8 cellular contexts compared by ENCODE assay signal in the genomic region with DNA sequence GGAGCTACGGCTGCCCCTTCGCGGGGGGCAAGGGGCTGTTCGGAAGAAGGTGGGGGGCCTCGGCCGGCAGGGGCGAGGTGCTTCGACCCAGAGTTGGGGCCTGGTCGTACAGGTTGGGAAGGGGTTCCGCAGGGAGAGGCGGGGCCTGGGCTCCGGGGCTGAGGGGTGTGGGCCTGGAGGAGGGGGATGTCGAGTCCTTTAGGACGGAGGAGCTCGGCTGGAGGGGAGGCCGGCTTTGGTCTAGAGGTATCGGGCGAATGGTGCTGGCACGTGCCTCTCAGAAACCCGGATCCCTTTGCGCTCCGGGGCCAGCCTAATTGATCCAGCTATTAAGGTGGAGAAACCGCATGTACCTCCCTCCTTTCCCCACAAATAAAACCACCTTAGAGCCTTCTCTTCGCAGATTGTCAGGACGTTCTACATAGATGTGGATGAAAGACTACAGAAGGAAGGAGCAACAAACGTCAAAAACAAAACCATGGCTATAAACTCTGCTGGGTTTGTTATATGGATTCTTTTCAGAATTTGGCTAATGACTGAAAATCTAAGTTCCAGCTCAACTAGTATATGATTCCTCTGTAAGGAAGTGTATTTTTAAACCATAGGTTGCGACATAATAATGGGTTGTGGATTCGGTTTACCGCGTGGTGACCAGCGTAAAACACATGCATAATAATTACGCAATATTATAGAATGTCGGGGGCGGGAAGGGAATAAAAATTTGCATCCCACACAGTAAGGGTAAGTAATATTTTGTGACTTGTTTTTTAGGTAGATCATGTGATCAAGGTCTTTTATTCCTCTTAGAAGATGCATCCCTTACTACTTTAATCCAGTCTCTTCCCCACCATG. TPM values are rescaled to one million over a fixed set of nuclear protein-coding genes. Genes with fewer than 3 reads are reported as not detected.
DNase-seq lines count a peak whose midpoint lies in the region; ATAC-seq, FAIRE-seq and TF ChIP-seq lines count a peak whose summit lies in the region.

No MANE protein-coding gene starts in this region.

- H3K9ac ChIP-seq in stomach smooth muscle (ENCODE audit: low read length in 2 of 2) = peak overlapping the region; percentile 63 to 72

- intact Hi-C loops in left colon (cut with DNase I, micrococcal nuclease) = loop anchor here in 1 of 2 donors (5.0 kb wide), 1 partner anchor 122 kb away; a partner anchor contains a TSS

- peak overlapping the region; percentile 75 to 81 for H3K4me3 ChIP-seq in stomach smooth muscle (ENCODE audit: low read length in 2 of 2)

- no peak for FAIRE-seq in D721Med (lab: Jason Lieb, UNC)

- no peaks in the 10 kb centered on the region for H3K27me3 ChIP-seq in stomach smooth muscle (ENCODE audit: control insufficient read depth in 1 of 2, insufficient read depth in 2 of 2, low read length in 2 of 2)

- TF ChIP-seq CTCF in D721Med (IDR thresholded peaks at IDR 0.05; ENCODE audit: insufficient read depth, missing control alignments) = no peak

- peak; percentile 55 for DNase-seq in D721Med (ENCODE audit: insufficient read length, low spot score)
- DNase-seq in OCI-M1 (lab: John Stamatoyannopoulos, UW) = peak; percentile 72
- DNase-seq in caudate nucleus (lab: John Stamatoyannopoulos, UW) = peak in 30 of 61 donors; percentile 35 to 82 (median 58)
- DNase-seq in left colon = peak in 1 of 2 donors; percentile 67
- no peak for DNase-seq in kidney glomerular epithelial cell (lab: John Stamatoyannopoulos, UW)

- ATAC-seq in GM19351 (IDR thresholded peaks at IDR 0.05; ENCODE audit: unreplicated experiment) (peak; percentile 21), HG03378 (IDR thresholded peaks at IDR 0.05; ENCODE audit: unreplicated experiment) (peak; percentile 15), left colon (peak; percentile 24)

- H3K27ac ChIP-seq in caudate nucleus (ENCODE audit: low read depth, low read length) = peak overlapping the region; percentile 69
- peak overlapping the region; percentile 12 for H3K27ac ChIP-seq in stomach smooth muscle (ENCODE audit: low read length)

- H3K36me3 ChIP-seq in stomach smooth muscle (ENCODE audit: control insufficient read depth in 2 of 2, insufficient read depth in 2 of 2, low read length in 2 of 2) = no peaks in the 10 kb centered on the region

- peaks cover 9% of the 10 kb centered on the region for H3K4me1 ChIP-seq in stomach smooth muscle (ENCODE audit: control insufficient read depth, insufficient read depth, low read length)

- no peaks in the 10 kb centered on the region for H3K9me3 ChIP-seq in stomach smooth muscle (ENCODE audit: control insufficient read depth in 2 of 2, low read length in 2 of 2)

RNA-seq across cellular contexts. Expression of a gene that starts 0.6 kb away (rescaled TPM):
- total RNA-seq in left colon = 10 to 100 TPM; 42.2 to 45.0 TPM

RNA-seq across cellular contexts. Expression of a gene that starts 6.0 kb away (rescaled TPM):
- total RNA-seq in left colon = 10 to 100 TPM; 14.4 to 16.1 TPM
